8 cellular contexts compared by ENCODE assay signal in the genomic region with DNA sequence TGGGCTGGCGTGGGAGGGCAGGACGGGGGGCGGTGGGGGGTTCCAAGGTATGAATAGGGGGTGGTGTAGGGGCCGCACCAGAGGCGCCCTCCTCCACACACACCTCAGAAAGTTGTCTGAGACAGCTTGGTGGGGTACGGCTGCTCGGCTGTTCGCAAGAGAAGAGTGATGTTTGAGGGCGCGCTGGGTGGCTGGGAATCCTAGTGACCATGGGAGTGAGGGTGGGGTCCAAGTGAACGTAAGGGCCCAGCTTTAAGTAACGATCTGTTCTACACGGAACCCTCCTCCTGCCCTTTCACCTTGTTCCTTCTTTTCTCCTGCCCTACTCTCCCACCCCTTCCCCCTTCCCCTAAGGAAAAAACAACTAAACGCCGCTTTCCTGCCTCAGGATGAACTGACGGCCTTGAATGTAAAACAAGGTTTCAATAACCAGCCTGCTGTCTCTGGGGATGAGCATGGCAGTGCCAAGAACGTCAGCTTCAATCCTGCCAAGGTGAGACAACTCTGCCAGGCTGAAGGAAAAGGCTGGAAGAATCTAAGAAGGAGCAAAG. TPM values are rescaled to one million over a fixed set of nuclear protein-coding genes. Genes with fewer than 3 reads are reported as not detected.
A peak's percentile ranks its signal among the peaks of the same experiment; 100 is the strongest.
DNase-seq lines count a peak whose midpoint lies in the region; ATAC-seq and TF ChIP-seq lines count a peak whose summit lies in the region.

No MANE protein-coding gene starts in this region.

- no peak for TF ChIP-seq CTCF in Panc1 (IDR thresholded peaks at IDR 0.05)

- BruUV-seq in Panc1 (replicated peaks; lab: Mats Ljungman, UMichigan) = no TSS peak

- H3K4me3 ChIP-seq in Panc1 (ENCODE audit: low read depth in 2 of 2, low read length in 2 of 2) (peak overlapping the region; percentile 75 to 81), neuron (ENCODE audit: low read length) (peak overlapping the region; percentile 65)

- DNase-seq in Panc1 (ENCODE audit: low read depth, low spot score) = no peak
- peak; percentile 37 to 51 for DNase-seq in erythroblast (lab: John Stamatoyannopoulos, UW)
- no peak for DNase-seq in NCI-H1436 (lab: John Stamatoyannopoulos, UW)
- DNase-seq in NCI-H524 treated with DMSO at 0.1 percent for 48 hours (lab: John Stamatoyannopoulos, UW) = no peak
- no peak for DNase-seq in iPS-NIHi7 (ENCODE audit: extremely low spot score)
- DNase-seq in 8988T = no peak

- intact Hi-C loops in Panc1 (cut with micrococcal nuclease; ENCODE audit: unreplicated experiment) = no loop called here

- peaks cover 3% of the 10 kb centered on the region for H3K36me3 ChIP-seq in Panc1 (ENCODE audit: control insufficient read depth, insufficient read depth, low read length)
- peaks cover 27% of the 10 kb centered on the region for H3K36me3 ChIP-seq in neuron (ENCODE audit: insufficient read depth, low read length)

- H3K27me3 ChIP-seq in Panc1 (ENCODE audit: control insufficient read depth, insufficient read depth, low read length) (no peaks in the 10 kb centered on the region), neuron (ENCODE audit: insufficient read depth, low read length) (no peaks in the 10 kb centered on the region)

- in situ Hi-C loops in Panc1 (cut with HindIII; ENCODE audit: low pct_unique_long_range_greater_than_20kb, low sequenced_read_pairs) = no loop called here

- H3K27ac ChIP-seq in Panc1 (ENCODE audit: low read length) = peak overlapping the region; percentile 81

- CTCF ChIA-PET in Panc1 (lab: Charles Lee) = no interaction called here

- H2AFZ ChIP-seq in neuron (ENCODE audit: low read depth, low read length) = no peak overlapping the region

- H3K4me1 ChIP-seq in Panc1 (ENCODE audit: control insufficient read depth, insufficient read depth, low read length) (peaks cover 5% of the 10 kb centered on the region), neuron (ENCODE audit: insufficient read depth, low read length) (peaks cover 4% of the 10 kb centered on the region)

- TF ChIP-seq POLR2A in erythroblast (IDR thresholded peaks at IDR 0.05; ENCODE audit: low read length) = no peak

- ATAC-seq in GM19324 (IDR thresholded peaks at IDR 0.05; ENCODE audit: low FRiP score, unreplicated experiment) (peak; percentile 20), Panc1 (peak; percentile 37; the same call in 1 of the 2 replicates)

- H3K9me3 ChIP-seq in Panc1 (ENCODE audit: control insufficient read depth, insufficient read depth, low read depth, low read length) (no peaks in the 10 kb centered on the region), neuron (ENCODE audit: low read length) (no peaks in the 10 kb centered on the region)

- POLR2A ChIA-PET in Panc1 (lab: Charles Lee) = no interaction called here

RNA-seq across cellular contexts. Expression of a gene that starts 0.7 kb away (rescaled TPM):
- total RNA-seq in Panc1 (2021; ENCODE audit: unreplicated experiment) = 42.0 TPM
- 35.5 TPM for polyA plus RNA-seq in Panc1 (2012; ENCODE audit: insufficient read length)

RNA-seq across cellular contexts. Expression of a gene that starts 7.7 kb away (rescaled TPM):
- total RNA-seq in Panc1 (2021; ENCODE audit: unreplicated experiment) = 0.28 TPM
- not detected for polyA plus RNA-seq in Panc1 (2012; ENCODE audit: insufficient read length)

RNA-seq across cellular contexts. Expression of a gene that starts 12.5 kb away (rescaled TPM):
- total RNA-seq in Panc1 (2021; ENCODE audit: unreplicated experiment) = not detected
- polyA plus RNA-seq in Panc1 (2012; ENCODE audit: insufficient read length) = not detected

RNA-seq across cellular contexts. Expression of a gene that starts 23.4 kb away (rescaled TPM):
- total RNA-seq in Panc1 (2021; ENCODE audit: unreplicated experiment) = 2.9 TPM
- 2.8 TPM for polyA plus RNA-seq in Panc1 (2012; ENCODE audit: insufficient read length)

RNA-seq across cellular contexts. Expression of a gene that starts 25.6 kb away (rescaled TPM):
- total RNA-seq in Panc1 (2021; ENCODE audit: unreplicated experiment) = 0.28 TPM
- 0.16 TPM for polyA plus RNA-seq in Panc1 (2012; ENCODE audit: insufficient read length)

Comparison
In these comparisons a context has a peak if more than half of its experiments do, and no peak if none do; other contexts are left out.
1. DNase-seq: peak in erythroblast (2 of 2); none in Panc1 (single experiment), NCI-H1436 (single experiment), NCI-H524 treated with DMSO at 0.1 percent for 48 hours (single experiment), iPS-NIHi7 (single experiment) and 8988T (single experiment).